In genomic region chr22:28034760-28035401, GRCh38 we compare ENCODE assay signal across 8 cellular contexts.
A peak's percentile ranks its signal among the peaks of the same experiment; 100 is the strongest.
DNase-seq lines count a peak whose midpoint lies in the region; ATAC-seq and TF ChIP-seq lines count a peak whose summit lies in the region.

No MANE protein-coding gene starts in this region.

- ATAC-seq in GM21825 (IDR thresholded peaks at IDR 0.05; ENCODE audit: unreplicated experiment): no peak
- ATAC-seq in GM18517 (IDR thresholded peaks at IDR 0.05; ENCODE audit: unreplicated experiment): no peak
- no peak for ATAC-seq in HG02678 (IDR thresholded peaks at IDR 0.05; ENCODE audit: unreplicated experiment)
- no peak for ATAC-seq in GM21423 (IDR thresholded peaks at IDR 0.05; ENCODE audit: unreplicated experiment)

- H3K36me3 ChIP-seq in fibroblast of lung (ENCODE audit: control insufficient read depth, insufficient read depth, low read length) (no peaks in the 10 kb centered on the region), osteoblast (ENCODE audit: insufficient read depth, low read length) (no peaks in the 10 kb centered on the region)

- H4K20me1 ChIP-seq in fibroblast of lung (ENCODE audit: control insufficient read depth, extremely low read depth, insufficient read depth, low read length) (no peaks in the 10 kb centered on the region), osteoblast (ENCODE audit: insufficient read depth, low read length) (peaks cover 16% of the 10 kb centered on the region)

- no peaks in the 10 kb centered on the region for H3K79me2 ChIP-seq in fibroblast of lung (ENCODE audit: control insufficient read depth, insufficient read depth, low read length)
- no peaks in the 10 kb centered on the region for H3K79me2 ChIP-seq in osteoblast (ENCODE audit: insufficient read depth, low read length)

- no peak overlapping the region for H3K27ac ChIP-seq in fibroblast of lung (ENCODE audit: insufficient read depth, low read length)
- H3K27ac ChIP-seq in osteoblast (ENCODE audit: low read depth, low read length): no peak overlapping the region

- H3K27me3 ChIP-seq in fibroblast of lung (ENCODE audit: control insufficient read depth, insufficient read depth, low read length) (no peaks in the 10 kb centered on the region), osteoblast (ENCODE audit: insufficient read depth, low read length) (no peaks in the 10 kb centered on the region)

- H2AFZ ChIP-seq in fibroblast of lung (ENCODE audit: low read length) (no peak overlapping the region), osteoblast (ENCODE audit: low read length) (no peak overlapping the region)

- H3K4me1 ChIP-seq in fibroblast of lung (ENCODE audit: control insufficient read depth, extremely low read depth, insufficient read depth, low read length): peaks cover 11% of the 10 kb centered on the region
- peaks cover 12% of the 10 kb centered on the region for H3K4me1 ChIP-seq in osteoblast (ENCODE audit: insufficient read depth, low read length)

- DNase-seq in Kasumi-1 (lab: John Stamatoyannopoulos, UW) (peak; percentile 65 to 83), NCI-H82 treated with DMSO at 0.1 percent for 48 hours (lab: John Stamatoyannopoulos, UW; ENCODE audit: unreplicated experiment) (peak; percentile 35), fibroblast of lung (ENCODE audit: low read depth in 2 of 2) (peak; percentile 54 to 62), osteoblast (ENCODE audit: insufficient read length, low spot score, missing footprints) (peak; percentile 9)

- H3K9ac ChIP-seq in fibroblast of lung (ENCODE audit: insufficient read depth, low read length): no peak overlapping the region

- H3K9me3 ChIP-seq in fibroblast of lung (ENCODE audit: control insufficient read depth, insufficient read depth, low read depth, low read length): no peaks in the 10 kb centered on the region
- H3K9me3 ChIP-seq in osteoblast (ENCODE audit: low read depth, low read length): no peaks in the 10 kb centered on the region

- TF ChIP-seq CTCF in fibroblast of lung (conservative IDR thresholded peaks at IDR 0.05 in 1 of 2, IDR thresholded peaks at IDR 0.05 in 1 of 2; ENCODE audit: low read depth in 1 of 2, low read length in 2 of 2) (no peak), osteoblast (IDR thresholded peaks at IDR 0.05; ENCODE audit: extremely low read depth, low read depth, low read length) (no peak)

- H3K4me3 ChIP-seq in fibroblast of lung (replicated peaks in 1 of 4; ENCODE audit: control extremely low read depth in 1 of 4, insufficient read depth in 1 of 4, low read depth in 3 of 4, low read length in 4 of 4) (no peak overlapping the region), osteoblast (ENCODE audit: insufficient read depth, low read length) (no peak overlapping the region)

- no peak overlapping the region for H3K4me2 ChIP-seq in fibroblast of lung (ENCODE audit: extremely low read depth, insufficient read depth, low read length)
- peak overlapping the region; percentile 7 for H3K4me2 ChIP-seq in osteoblast (ENCODE audit: insufficient read depth, low read length)

Comparison
In these comparisons a context has a peak if more than half of its experiments do, and no peak if none do; other contexts are left out.
1. DNase-seq: peak in every context shown above with its lines; median percentile 74 in Kasumi-1; 58 in fibroblast of lung; 35 in NCI-H82 treated with DMSO at 0.1 percent for 48 hours; 9 in osteoblast.